Comparison of ENCODE assay signal across 8 cellular contexts in genomic region chr17:7242717-7243576, GRCh38. TPM values are rescaled to one million over a fixed set of nuclear protein-coding genes. Genes with fewer than 3 reads are reported as not detected.
DNase-seq lines count a peak whose midpoint lies in the region; ATAC-seq and TF ChIP-seq lines count a peak whose summit lies in the region.

No MANE protein-coding gene starts in this region.

- H3K4me3 ChIP-seq in CD8-positive, alpha-beta T cell (ENCODE audit: low read depth, low read length): peak overlapping the region; percentile 84
- H3K4me3 ChIP-seq in OCI-LY7 (ENCODE audit: low read depth, low read length, poor library complexity, severe bottlenecking) (peak overlapping the region; percentile 86), esophagus (ENCODE audit: low read depth in 1 of 2, low read length in 2 of 2) (peak overlapping the region; percentile 92 to 94), mucosa of stomach (ENCODE audit: low read length) (peak overlapping the region; percentile 82)

- no peaks in the 10 kb centered on the region for H3K27me3 ChIP-seq in CD8-positive, alpha-beta T cell (ENCODE audit: insufficient read depth, low read length)
- H3K27me3 ChIP-seq in esophagus (ENCODE audit: control insufficient read depth in 1 of 2, insufficient read depth in 2 of 2, low read length in 2 of 2) (no peaks in the 10 kb centered on the region), mucosa of stomach (ENCODE audit: control insufficient read depth, insufficient read depth, low read length) (no peaks in the 10 kb centered on the region)

- H3K9me3 ChIP-seq in CD8-positive, alpha-beta T cell (ENCODE audit: low read length): no peaks in the 10 kb centered on the region
- H3K9me3 ChIP-seq in OCI-LY7 (ENCODE audit: low read length) (no peaks in the 10 kb centered on the region), esophagus (ENCODE audit: control insufficient read depth in 2 of 2, insufficient read depth in 1 of 2, low read depth in 1 of 2, low read length in 1 of 2) (no peaks in the 10 kb centered on the region), mucosa of stomach (ENCODE audit: control insufficient read depth, low read length) (no peaks in the 10 kb centered on the region)

- no peaks in the 10 kb centered on the region for H3K9me2 ChIP-seq in OCI-LY7 (ENCODE audit: insufficient read depth, low read length)

- peak overlapping the region; percentile 75 for H3K27ac ChIP-seq in CD8-positive, alpha-beta T cell (ENCODE audit: low read depth, low read length)
- peak overlapping the region; percentile 72 for H3K27ac ChIP-seq in OCI-LY7 (ENCODE audit: low read depth, low read length, poor library complexity, severe bottlenecking)
- peak overlapping the region; percentile 98 to 100 for H3K27ac ChIP-seq in esophagus (ENCODE audit: low read depth in 2 of 2, low read length in 1 of 2)

- peaks cover 11% of the 10 kb centered on the region for H3K36me3 ChIP-seq in CD8-positive, alpha-beta T cell (ENCODE audit: insufficient read depth, low read length)
- peaks cover 64% of the 10 kb centered on the region for H3K36me3 ChIP-seq in OCI-LY7 (ENCODE audit: insufficient read depth, low read length)
- H3K36me3 ChIP-seq in esophagus (ENCODE audit: control insufficient read depth in 2 of 2, insufficient read depth in 2 of 2, low read length in 1 of 2): peaks cover 4 to 5% of the 10 kb centered on the region in 2 donors
- H3K36me3 ChIP-seq in mucosa of stomach (ENCODE audit: control insufficient read depth, insufficient read depth, low read length): peaks cover 9% of the 10 kb centered on the region

- peaks cover 43% of the 10 kb centered on the region for H3K4me1 Mint-ChIP-seq in CD8-positive, alpha-beta T cell (ENCODE audit: low read depth)

- peaks cover 34% of the 10 kb centered on the region for H3K79me2 ChIP-seq in OCI-LY7 (ENCODE audit: insufficient read depth, low read depth, low read length)

- no peak for TF ChIP-seq CTCF in CD8-positive, alpha-beta T cell (IDR thresholded peaks at IDR 0.05)
- no peak for TF ChIP-seq CTCF in OCI-LY7 (conservative IDR thresholded peaks at IDR 0.05; ENCODE audit: low read length)

- peak overlapping the region; percentile 42; the same call in 1 of the 2 replicates for H2AFZ ChIP-seq in OCI-LY7 (ENCODE audit: low read length)

- H4K20me1 ChIP-seq in OCI-LY7 (ENCODE audit: insufficient read depth, low read length): no peaks in the 10 kb centered on the region

- peak; percentile 84 to 95 (median 94) for DNase-seq in CD8-positive, alpha-beta T cell
- DNase-seq in HuH-7.5 (ENCODE audit: low spot score): peak; percentile 86
- peak; percentile 93 for DNase-seq in OCI-LY7 (ENCODE audit: low spot score)
- DNase-seq in activated T-cell treated with anti-CD3 and anti-CD28 coated beads, Interleukin-2, amount 50 U/mL, for 1 hour: peak; percentile 92
- peak; percentile 86 to 90 for DNase-seq in stimulated activated CD8-positive, alpha-beta memory T cell treated with anti-CD3 and anti-CD28 coated beads, Interleukin-4, amount 100 ng/mL, for 4 hours (ENCODE audit: low read depth in 2 of 2, low spot score in 1 of 2)

- no TSS peak for BruUV-seq in OCI-LY7 (replicated peaks; lab: Mats Ljungman, UMichigan)

- peaks cover 26% of the 10 kb centered on the region for H3K4me1 ChIP-seq in CD8-positive, alpha-beta T cell (ENCODE audit: insufficient read depth, low read length)
- H3K4me1 ChIP-seq in OCI-LY7 (ENCODE audit: insufficient read depth, low read length, poor library complexity, severe bottlenecking): peaks cover 31% of the 10 kb centered on the region
- H3K4me1 ChIP-seq in esophagus (ENCODE audit: control insufficient read depth in 2 of 2, insufficient read depth in 2 of 2, low read length in 1 of 2): peaks cover 0 to 7% of the 10 kb centered on the region in 2 donors
- H3K4me1 ChIP-seq in mucosa of stomach (ENCODE audit: control insufficient read depth, insufficient read depth, low read length): peaks cover 19% of the 10 kb centered on the region

- H3K27ac Mint-ChIP-seq in CD8-positive, alpha-beta T cell: peak overlapping the region; percentile 99

- peak overlapping the region; percentile 98 for H3K4me3 Mint-ChIP-seq in CD8-positive, alpha-beta T cell

- no peaks in the 10 kb centered on the region for H3K9me3 Mint-ChIP-seq in CD8-positive, alpha-beta T cell

- WGBS in esophagus, 2 donors: 1 to 2% methylated on average over 36 to 50 of the region's 50 CpGs

- peaks cover 63% of the 10 kb centered on the region for H3K36me3 Mint-ChIP-seq in CD8-positive, alpha-beta T cell

- POLR2A ChIA-PET in CD8-positive, alpha-beta T cell (lab: Charles Lee): interaction anchor here (0.6 to 2.6 kb wide), 14 partner anchors 8 to 445 kb away, joined by 3 to 16 read pairs (median 4); partner anchors contain the start of genes CTDNEP1, DVL2, ELP5 and POLR2A
- POLR2A ChIA-PET in OCI-LY7 (lab: Charles Lee): interaction anchor here (0.6 to 0.7 kb wide), 4 partner anchors 17 to 1294 kb away, joined by 3 to 7 read pairs (median 4); partner anchors contain the start of genes ACADVL and DLG4

- intact Hi-C loops in CD8-positive, alpha-beta T cell (cut with DNase I, micrococcal nuclease): loop anchor here (1.0 to 5.0 kb wide), 4 partner anchors 8 to 689 kb away; partner anchors contain the start of genes CNTROB (in 1 of the 2), CTDNEP1 (in 1 of the 2) and TRAPPC1 (in 1 of the 2)
- intact Hi-C loops in OCI-LY7 (cut with micrococcal nuclease; ENCODE audit: unreplicated experiment): loop anchor here (5.0 kb wide), 1 partner anchor 329 kb away; no protein-coding TSS in a partner anchor

- H3K9ac ChIP-seq in mucosa of stomach (ENCODE audit: low read length): peak overlapping the region; percentile 90

- ATAC-seq in CD8-positive, alpha-beta T cell: peak; percentile 36
- peak; percentile 41 for ATAC-seq in GM21367 (IDR thresholded peaks at IDR 0.05; ENCODE audit: unreplicated experiment)

- H3K27me3 Mint-ChIP-seq in CD8-positive, alpha-beta T cell (ENCODE audit: low read depth): no peaks in the 10 kb centered on the region

- peak overlapping the region; percentile 93 for H3K4me2 ChIP-seq in OCI-LY7 (ENCODE audit: low read length)

- CTCF ChIA-PET in CD8-positive, alpha-beta T cell (lab: Charles Lee): interaction anchor here (0.8 to 3.6 kb wide), 5 partner anchors 9 to 54 kb away, joined by 3 to 18 read pairs (median 4); partner anchors contain the start of genes ACADVL, CTDNEP1, DLG4 and ELP5
- CTCF ChIA-PET in OCI-LY7 (lab: Charles Lee; ENCODE audit: unreplicated experiment): no interaction called here

RNA-seq across cellular contexts. Expression of gene GABARAP, which starts 0.7 kb away (rescaled TPM):
- total RNA-seq in CD8-positive, alpha-beta T cell: 100 to 1,000 TPM; 165 to 173 TPM
- total RNA-seq in OCI-LY7 (2014; rRNA removed; shearing (Covaris generic)): 106 and 128 TPM in 2 replicates
- 199 and 207 TPM in 2 replicates for total RNA-seq in OCI-LY7 (2022)
- 100 to 1,000 TPM; 354 to 393 TPM for polyA plus RNA-seq in esophagus

RNA-seq across cellular contexts. Expression of gene PHF23, which starts 3.7 kb away (rescaled TPM):
- 1 to 10 TPM; 2.8 to 3.1 TPM for total RNA-seq in CD8-positive, alpha-beta T cell
- total RNA-seq in OCI-LY7 (2014; rRNA removed; shearing (Covaris generic)): 47.7 and 50.8 TPM in 2 replicates
- total RNA-seq in OCI-LY7 (2022): 36.5 and 43.3 TPM in 2 replicates
- 10 to 100 TPM; 22.4 to 29.6 TPM for polyA plus RNA-seq in esophagus

RNA-seq across cellular contexts. Expression of gene CTDNEP1, which starts 8.6 kb away (rescaled TPM):
- total RNA-seq in CD8-positive, alpha-beta T cell: 10 to 100 TPM; 77.8 to 95.6 TPM
- total RNA-seq in OCI-LY7 (2014; rRNA removed; shearing (Covaris generic)): 52.1 and 53.2 TPM in 2 replicates
- 161 and 173 TPM in 2 replicates for total RNA-seq in OCI-LY7 (2022)
- 10 to 100 TPM; 42.4 to 58.5 TPM for polyA plus RNA-seq in esophagus

RNA-seq across cellular contexts. Expression of gene DVL2, which starts 8.6 kb away (rescaled TPM):
- total RNA-seq in CD8-positive, alpha-beta T cell: 10 to 100 TPM; 46.9 to 49.3 TPM
- total RNA-seq in OCI-LY7 (2014; rRNA removed; shearing (Covaris generic)): 84.3 and 98.8 TPM in 2 replicates
- total RNA-seq in OCI-LY7 (2022): 99.9 and 100 TPM in 2 replicates
- polyA plus RNA-seq in esophagus: 10 to 100 TPM; 20.8 to 32.2 TPM

RNA-seq across cellular contexts. Expression of gene ELP5, which starts 9.1 kb away (rescaled TPM):
- 10 to 100 TPM; 38.9 to 39.0 TPM for total RNA-seq in CD8-positive, alpha-beta T cell
- total RNA-seq in OCI-LY7 (2014; rRNA removed; shearing (Covaris generic)): 71.7 and 84.6 TPM in 2 replicates
- 96.8 and 97.3 TPM in 2 replicates for total RNA-seq in OCI-LY7 (2022)
- 10 to 100 TPM; 14.7 to 39.0 TPM for polyA plus RNA-seq in esophagus

Comparison
In these comparisons a context has a peak if more than half of its experiments do, and no peak if none do; other contexts are left out.
1. Peak in every context shown above with its lines: DNase-seq, ATAC-seq, H3K4me3 ChIP-seq and H3K27ac ChIP-seq.
2. RNA of gene PHF23, which starts 3.7 kb away (total RNA-seq): 36.5 to 50.8 TPM in OCI-LY7; 2.8 to 3.1 TPM in CD8-positive, alpha-beta T cell; every median in the first group is over 4 times any median in the second.